In the genomic region with DNA sequence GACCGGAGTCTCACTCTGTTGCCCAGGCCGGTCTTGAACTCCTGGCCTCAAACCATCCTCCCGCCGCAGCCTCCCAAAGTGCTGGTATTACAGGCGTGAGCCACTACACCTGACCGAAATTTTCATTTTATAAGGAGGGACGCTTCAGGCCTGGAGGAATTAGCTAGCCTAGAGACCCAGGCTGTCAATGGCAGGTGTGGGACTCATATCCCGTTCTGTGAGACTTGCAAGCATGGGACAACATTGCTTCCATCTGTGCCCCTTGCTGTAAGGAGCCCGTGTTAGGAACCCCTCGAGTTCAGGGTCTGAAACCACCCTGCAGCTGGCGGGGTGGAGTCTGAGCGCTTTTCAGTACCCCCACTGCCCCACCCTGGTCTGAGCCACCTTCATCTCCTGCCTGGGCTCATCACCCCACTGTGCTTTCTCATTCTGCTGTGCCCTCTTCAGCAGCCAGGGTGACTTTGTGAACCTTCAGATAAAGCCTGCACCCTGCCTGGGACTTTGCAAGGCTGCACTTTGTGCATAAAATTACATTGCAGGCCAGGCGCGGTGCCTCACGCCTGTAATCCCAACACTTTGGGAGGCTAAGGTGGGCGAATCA, we compare ENCODE assay signal across 9 cellular contexts. TPM values are rescaled to one million over a fixed set of nuclear protein-coding genes. Genes with fewer than 3 reads are reported as not detected.
DNase-seq lines count a peak whose midpoint lies in the region; ATAC-seq and TF ChIP-seq lines count a peak whose summit lies in the region.
"Had no signal": no experiment of that assay in that cellular context is flagged by ENCODE, and none has a peak within 500 bp of the region (broad histone marks: within the 10 kb centered on the region; RNA-seq: fewer than 3 reads in every experiment).

No MANE protein-coding gene starts in this region.

- H3K9me3 Mint-ChIP-seq in CD4-positive, alpha-beta T cell, result no peaks in the 10 kb centered on the region

- peaks cover 32% of the 10 kb centered on the region for H3K36me3 Mint-ChIP-seq in CD4-positive, alpha-beta T cell (ENCODE audit: low read depth)

- H3F3A ChIP-seq in neural cell (ENCODE audit: insufficient read depth, low read length, poor library complexity, severe bottlenecking), result no peaks in the 10 kb centered on the region

- no peak overlapping the region for H2AFZ ChIP-seq in neural cell (ENCODE audit: low read depth, low read length)
- no peak overlapping the region for H2AFZ ChIP-seq in neuronal stem cell (ENCODE audit: low read length)

- no peaks in the 10 kb centered on the region for H3K9me3 ChIP-seq in CD4-positive, alpha-beta T cell (ENCODE audit: control insufficient read depth, low read length)
- H3K9me3 ChIP-seq in neural cell (ENCODE audit: low read length) (no peaks in the 10 kb centered on the region), neuronal stem cell (replicated peaks in 1 of 2; ENCODE audit: control insufficient read depth in 2 of 2, insufficient read depth in 1 of 2, low read depth in 1 of 2, low read length in 2 of 2) (no peaks in the 10 kb centered on the region)

- H3K4me1 ChIP-seq in neuronal stem cell (ENCODE audit: control insufficient read depth in 2 of 2, insufficient read depth in 1 of 2, low read depth in 1 of 2, low read length in 2 of 2), result peaks cover 0 to 4% of the 10 kb centered on the region in 2 donors

- H3K9me2 ChIP-seq in neural cell (ENCODE audit: insufficient read depth, low read length), result no peaks in the 10 kb centered on the region

- no peak overlapping the region for H3K23ac ChIP-seq in neuronal stem cell (ENCODE audit: low read depth, low read length, poor library complexity)

- H3K9ac ChIP-seq in neural cell (ENCODE audit: low read length) (no peak overlapping the region), neuronal stem cell (ENCODE audit: low read depth, low read length, poor library complexity) (no peak overlapping the region)

- ATAC-seq in CD4-positive, alpha-beta T cell (ENCODE audit: poor library complexity), result no peak
- no peak for ATAC-seq in GM18861 (IDR thresholded peaks at IDR 0.05; ENCODE audit: unreplicated experiment)

- intact Hi-C loops in CD4-positive, alpha-beta T cell (cut with DNase I, micrococcal nuclease), result loop anchor here in 1 of 2 experiments (5.0 kb wide), 2 partner anchors 177 to 1757 kb away; a partner anchor contains a TSS

- POLR2A ChIA-PET in CD4-positive, alpha-beta T cell (lab: Charles Lee), result interaction anchor here (0.8 to 3.4 kb wide), 3 partner anchors 11 to 452 kb away, joined by 3 to 50 read pairs (median 3); no protein-coding TSS in a partner anchor

- H3K4me3 ChIP-seq in choroid plexus epithelial cell (ENCODE audit: low read depth, low read length), result no peak overlapping the region
- H3K4me3 ChIP-seq in neural cell (ENCODE audit: low read length), result peak overlapping the region; percentile 97
- H3K4me3 ChIP-seq in neuronal stem cell (ENCODE audit: low read length in 2 of 2), result no peak overlapping the region

- H4K20me1 ChIP-seq in neural cell (ENCODE audit: insufficient read depth), result no peaks in the 10 kb centered on the region

- no peak for DNase-seq in CD4-positive, alpha-beta T cell
- DNase-seq in NAMALWA (ENCODE audit: low spot score) (peak; percentile 34), choroid plexus epithelial cell (ENCODE audit: low read depth) (no peak), UCSD-AML1 (lab: John Stamatoyannopoulos, UW; ENCODE audit: unreplicated experiment) (no peak), NCI-H2081 (lab: John Stamatoyannopoulos, UW) (no peak), neuronal stem cell (ENCODE audit: low spot score) (no peak)
- DNase-seq: central memory CD4-positive, alpha-beta T cell had no signal

- peak overlapping the region; percentile 80 for H3K4me3 Mint-ChIP-seq in CD4-positive, alpha-beta T cell

- H2BK5ac ChIP-seq in neuronal stem cell (ENCODE audit: low read length), result no peak overlapping the region

- no peak overlapping the region for H2BK12ac ChIP-seq in neuronal stem cell (ENCODE audit: low read length)

- no peak for TF ChIP-seq CTCF in CD4-positive, alpha-beta T cell (IDR thresholded peaks at IDR 0.05)
- peak; percentile 12 for TF ChIP-seq CTCF in choroid plexus epithelial cell (conservative IDR thresholded peaks at IDR 0.05; ENCODE audit: low read depth, low read length)
- TF ChIP-seq CTCF in neural cell (IDR thresholded peaks at IDR 0.05; ENCODE audit: poor library complexity, severe bottlenecking), result no peak

- CTCF ChIA-PET in CD4-positive, alpha-beta T cell (lab: Charles Lee), result interaction anchor here (0.5 to 3.4 kb wide), 2 partner anchors 11 to 90 kb away, joined by 3 to 11 read pairs; no protein-coding TSS in a partner anchor

- no peak overlapping the region for H2BK15ac ChIP-seq in neuronal stem cell (ENCODE audit: low read length)

- no peak for TF ChIP-seq EP300 in neural cell (conservative IDR thresholded peaks at IDR 0.05; ENCODE audit: poor library complexity, severe bottlenecking)

- no peak overlapping the region for H3K27ac ChIP-seq in CD4-positive, alpha-beta T cell (ENCODE audit: low read depth, low read length)
- H3K27ac ChIP-seq in neural cell (ENCODE audit: low read length) (no peak overlapping the region), neuronal stem cell (replicated peaks; ENCODE audit: low read length) (no peak overlapping the region)

- no peak overlapping the region for H4K91ac ChIP-seq in neuronal stem cell (ENCODE audit: low read depth, low read length, poor library complexity)

- H3K14ac ChIP-seq in neuronal stem cell (ENCODE audit: low read length), result no peak overlapping the region

- no peak for TF ChIP-seq RAD21 in neural cell (conservative IDR thresholded peaks at IDR 0.05)

- H3K4me2 ChIP-seq in neural cell (ENCODE audit: low read length) (no peak overlapping the region), neuronal stem cell (ENCODE audit: insufficient read depth, low read length, poor library complexity, severe bottlenecking) (no peak overlapping the region)

- peak overlapping the region; percentile 99 for H3K27ac Mint-ChIP-seq in CD4-positive, alpha-beta T cell

- H3K79me1 ChIP-seq in neuronal stem cell (ENCODE audit: low read depth, low read length), result peaks cover 6% of the 10 kb centered on the region

- H2BK120ac ChIP-seq in neuronal stem cell (ENCODE audit: low read depth, low read length), result no peak overlapping the region

- H3K4me1 Mint-ChIP-seq in CD4-positive, alpha-beta T cell (ENCODE audit: low read depth), result peaks cover 33% of the 10 kb centered on the region

- H2AK5ac ChIP-seq in neuronal stem cell (ENCODE audit: low read depth, low read length), result no peak overlapping the region

- H3K27me3 Mint-ChIP-seq in CD4-positive, alpha-beta T cell, result no peaks in the 10 kb centered on the region

- H4K8ac ChIP-seq in neuronal stem cell (ENCODE audit: low read depth, low read length), result no peak overlapping the region

- no peak overlapping the region for H3K18ac ChIP-seq in neuronal stem cell (ENCODE audit: low read length)

- no CpG with 5 or more reads among the region's 16 CpGs for WGBS in neuronal stem cell (ENCODE audit: extremely low coverage in 2 of 2, insufficient read length in 2 of 2, insufficient replicate concordance in 1 of 2), 2 donors

- peaks cover 18% of the 10 kb centered on the region for H3K79me2 ChIP-seq in neural cell (replicated peaks; ENCODE audit: insufficient read depth, low read length)

- no peak overlapping the region for H3K4ac ChIP-seq in neuronal stem cell (ENCODE audit: low read length)

- H3K27me3 ChIP-seq in CD4-positive, alpha-beta T cell (ENCODE audit: control insufficient read depth, insufficient read depth, low read length), result no peaks in the 10 kb centered on the region
- H3K27me3 ChIP-seq in neural cell (ENCODE audit: insufficient read depth, low read depth, low read length) (no peaks in the 10 kb centered on the region), neuronal stem cell (ENCODE audit: control insufficient read depth in 3 of 3, insufficient read depth in 3 of 3, low read depth in 1 of 3, low read length in 3 of 3) (no peaks in the 10 kb centered on the region)

- H3K36me3 ChIP-seq in neural cell (ENCODE audit: insufficient read depth, low read length) (no peaks in the 10 kb centered on the region), neuronal stem cell (replicated peaks in 1 of 2; ENCODE audit: control insufficient read depth in 2 of 2, insufficient read depth in 2 of 2, low read length in 2 of 2) (peaks cover 7 to 21% of the 10 kb centered on the region in 2 donors)

TF ChIP-seq in neural cell, 6 proteins besides CTCF, POLR2A, EP300 and RAD21 (continues in another document):
- TF ChIP-seq MXI1 (conservative IDR thresholded peaks at IDR 0.05; ENCODE audit: poor library complexity, severe bottlenecking) (no peak), POLR2AphosphoS5 (IDR thresholded peaks at IDR 0.05) (no peak), TAF1 (IDR thresholded peaks at IDR 0.05; ENCODE audit: low read depth) (no peak)
- TF ChIP-seq, protein P1, sequence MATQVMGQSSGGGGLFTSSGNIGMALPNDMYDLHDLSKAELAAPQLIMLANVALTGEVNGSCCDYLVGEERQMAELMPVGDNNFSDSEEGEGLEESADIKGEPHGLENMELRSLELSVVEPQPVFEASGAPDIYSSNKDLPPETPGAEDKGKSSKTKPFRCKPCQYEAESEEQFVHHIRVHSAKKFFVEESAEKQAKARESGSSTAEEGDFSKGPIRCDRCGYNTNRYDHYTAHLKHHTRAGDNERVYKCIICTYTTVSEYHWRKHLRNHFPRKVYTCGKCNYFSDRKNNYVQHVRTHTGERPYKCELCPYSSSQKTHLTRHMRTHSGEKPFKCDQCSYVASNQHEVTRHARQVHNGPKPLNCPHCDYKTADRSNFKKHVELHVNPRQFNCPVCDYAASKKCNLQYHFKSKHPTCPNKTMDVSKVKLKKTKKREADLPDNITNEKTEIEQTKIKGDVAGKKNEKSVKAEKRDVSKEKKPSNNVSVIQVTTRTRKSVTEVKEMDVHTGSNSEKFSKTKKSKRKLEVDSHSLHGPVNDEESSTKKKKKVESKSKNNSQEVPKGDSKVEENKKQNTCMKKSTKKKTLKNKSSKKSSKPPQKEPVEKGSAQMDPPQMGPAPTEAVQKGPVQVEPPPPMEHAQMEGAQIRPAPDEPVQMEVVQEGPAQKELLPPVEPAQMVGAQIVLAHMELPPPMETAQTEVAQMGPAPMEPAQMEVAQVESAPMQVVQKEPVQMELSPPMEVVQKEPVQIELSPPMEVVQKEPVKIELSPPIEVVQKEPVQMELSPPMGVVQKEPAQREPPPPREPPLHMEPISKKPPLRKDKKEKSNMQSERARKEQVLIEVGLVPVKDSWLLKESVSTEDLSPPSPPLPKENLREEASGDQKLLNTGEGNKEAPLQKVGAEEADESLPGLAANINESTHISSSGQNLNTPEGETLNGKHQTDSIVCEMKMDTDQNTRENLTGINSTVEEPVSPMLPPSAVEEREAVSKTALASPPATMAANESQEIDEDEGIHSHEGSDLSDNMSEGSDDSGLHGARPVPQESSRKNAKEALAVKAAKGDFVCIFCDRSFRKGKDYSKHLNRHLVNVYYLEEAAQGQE (IDR thresholded peaks at IDR 0.05; ENCODE audit: borderline replicate concordance), result no peak

RNA-seq across cellular contexts. Expression of a gene that starts 1.3 kb away (rescaled TPM):
- 10 to 100 TPM; 22.0 to 22.9 TPM for total RNA-seq in CD4-positive, alpha-beta T cell
- polyA plus RNA-seq in neural cell, result 32.3 and 48.9 TPM in 2 replicates
- polyA minus RNA-seq in neural cell, result 49.4 and 54.5 TPM in 2 replicates
- 10.6 TPM for polyA plus RNA-seq in neuronal stem cell (2013, experiment 1 of 2)
- polyA plus RNA-seq in neuronal stem cell (2013, experiment 2 of 2), result 9.4 TPM

RNA-seq across cellular contexts. Expression of a gene that starts 34.9 kb away (rescaled TPM):
- total RNA-seq in CD4-positive, alpha-beta T cell, result 10 to 100 TPM; 29.6 to 29.7 TPM
- 69.5 and 71.2 TPM in 2 replicates for polyA plus RNA-seq in neural cell
- 83.5 and 91.3 TPM in 2 replicates for polyA minus RNA-seq in neural cell
- polyA plus RNA-seq in neuronal stem cell (2013, experiment 1 of 2), result 70.7 TPM
- 74.1 TPM for polyA plus RNA-seq in neuronal stem cell (2013, experiment 2 of 2)
